Comparison of ENCODE assay signal across 8 cellular contexts in genomic region chr15:58332676-58333400, GRCh38.
DNase-seq lines count a peak whose midpoint lies in the region; ATAC-seq, FAIRE-seq and TF ChIP-seq lines count a peak whose summit lies in the region.

No MANE protein-coding gene starts in this region.

- H3K27ac Mint-ChIP-seq in activated naive CD8-positive, alpha-beta T cell, result peak overlapping the region; percentile 97

- peaks cover 41% of the 10 kb centered on the region for H3K4me1 Mint-ChIP-seq in activated naive CD8-positive, alpha-beta T cell (ENCODE audit: low read depth)

- H3K9me3 ChIP-seq in AG04450 (ENCODE audit: control insufficient read depth, insufficient read depth, low read length), result peaks cover 4% of the 10 kb centered on the region; the same call in 1 of the 2 replicates

- peak; percentile 9 for ATAC-seq in HG02678 (IDR thresholded peaks at IDR 0.05; ENCODE audit: unreplicated experiment)

- H3K4me3 ChIP-seq in AG04450 (ENCODE audit: low read depth, low read length), result no peak overlapping the region

- peak overlapping the region; percentile 52 for H3K4me3 Mint-ChIP-seq in activated naive CD8-positive, alpha-beta T cell

- H3K36me3 Mint-ChIP-seq in activated naive CD8-positive, alpha-beta T cell, result no peaks in the 10 kb centered on the region

- TF ChIP-seq CTCF in AG04450 (IDR thresholded peaks at IDR 0.05; ENCODE audit: low read depth, low read length) (no peak), GM10266 (IDR thresholded peaks at IDR 0.05; ENCODE audit: control insufficient read depth, insufficient read depth, low read depth, missing control alignments) (no peak)

- no peaks in the 10 kb centered on the region for H3K27me3 ChIP-seq in AG04450 (ENCODE audit: control insufficient read depth, insufficient read depth, low read length)

- no peaks in the 10 kb centered on the region for H3K9me3 Mint-ChIP-seq in activated naive CD8-positive, alpha-beta T cell (ENCODE audit: low read depth)

- POLR2A ChIA-PET in AG04450 (lab: Yijun Ruan, JAX), result interaction anchor here (0.6 to 3.1 kb wide), 15 partner anchors 10 to 438 kb away, joined by 3 to 25 read pairs (median 5); partner anchors contain the start of genes ADAM10 and MINDY2

- CTCF ChIA-PET in AG04450 (lab: Charles Lee), result interaction anchor here (0.6 to 1.2 kb wide), 2 partner anchors 63 to 993 kb away, joined by 3 to 4 read pairs; no protein-coding TSS in a partner anchor

- H3K27me3 Mint-ChIP-seq in activated naive CD8-positive, alpha-beta T cell, result no peaks in the 10 kb centered on the region

- H3K27ac ChIP-seq in AG04450 (ENCODE audit: low read depth, low read length), result peak overlapping the region; percentile 99

- FAIRE-seq in islet of Langerhans (lab: Jason Lieb, UNC), result peak; percentile 21

- DNase-seq in AG04450 (ENCODE audit: low read depth, low spot score), result peak; percentile 74
- peak; percentile 19 for DNase-seq in stromal cell of bone marrow (ENCODE audit: low read depth)
- DNase-seq in cortex of kidney (lab: John Stamatoyannopoulos, UW), result no peak
- DNase-seq in middle frontal gyrus (ENCODE audit: extremely low spot score, low spot score), result no peak
- DNase-seq in GM10266 (ENCODE audit: extremely low spot score), result no peak

Comparison
In these comparisons a context has a peak if more than half of its experiments do, and no peak if none do; other contexts are left out.
1. DNase-seq: peak in AG04450 (single experiment) and stromal cell of bone marrow (single experiment); none in cortex of kidney (single experiment), middle frontal gyrus (single experiment) and GM10266 (single experiment).